Comparison of ENCODE assay signal across 33 cellular contexts in the genomic region with DNA sequence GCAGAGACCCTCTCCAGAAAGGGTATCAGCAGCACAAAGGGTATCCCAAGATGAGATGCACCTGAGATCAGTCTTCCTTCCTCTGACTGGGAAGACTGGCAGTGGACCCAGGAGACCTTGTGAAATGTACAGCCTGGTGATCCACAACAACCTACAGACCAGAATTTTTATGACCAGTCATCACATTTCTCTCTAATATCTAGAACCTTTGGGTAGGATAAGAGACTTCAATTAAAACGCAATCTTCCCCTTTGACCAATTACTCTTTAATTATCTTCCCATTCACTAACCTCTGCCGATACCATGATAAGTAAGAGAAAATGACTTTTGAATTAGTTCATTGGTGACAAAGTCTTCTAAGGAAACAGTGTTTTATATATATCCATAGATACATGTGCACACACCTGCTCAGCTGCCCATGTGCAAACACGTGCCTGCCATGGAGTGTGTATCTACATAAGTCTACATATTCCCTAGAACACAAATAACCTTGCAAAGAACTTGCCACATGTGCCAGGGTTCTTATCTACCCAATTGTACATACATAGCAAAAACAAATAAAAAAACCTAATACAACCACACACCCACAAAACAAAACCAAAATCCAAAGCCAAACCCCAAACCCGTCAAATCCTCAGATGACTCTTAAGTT. TPM values are rescaled to one million over a fixed set of nuclear protein-coding genes. Genes with fewer than 3 reads are reported as not detected.
"Had no signal": no experiment of that assay in that cellular context is flagged by ENCODE, and none has a peak within 500 bp of the region (broad histone marks: within the 10 kb centered on the region; RNA-seq: fewer than 3 reads in every experiment).

No MANE protein-coding gene starts in this region.

- H3K4me2 ChIP-seq: hepatocyte, smooth muscle cell had no signal

- H3K27ac ChIP-seq: heart right ventricle, hepatocyte, left lung, lower lobe of right lung, pancreas, prostate gland, sigmoid colon, suprapubic skin, thoracic aorta, tibial artery, uterus had no signal

- H3K4me3 Mint-ChIP-seq: naive thymus-derived CD8-positive, alpha-beta T cell; nephron; neural crest cell; stimulated activated memory B cell treated with anti-CD40 and anti-IgM and Interleukin-4, amounts not matched to agents 10 μg/mL and 1 μg/mL and 100 μg/mL, for 72 hours; type B pancreatic cell had no signal

- H3K9me3 Mint-ChIP-seq: naive thymus-derived CD8-positive, alpha-beta T cell; nephron; type B pancreatic cell had no signal

- H2AFZ ChIP-seq: hepatocyte had no signal

- FAIRE-seq: kidney, pancreas had no signal

- H3K4me3 ChIP-seq: heart right ventricle, hepatocyte, left lung, lower lobe of right lung, pancreas, prostate gland, sigmoid colon, smooth muscle cell, suprapubic skin, thoracic aorta, tibial artery, uterus had no signal

- ATAC-seq: heart right ventricle; left colon; left lung; lower lobe of right lung; naive thymus-derived CD8-positive, alpha-beta T cell; pancreas; right cardiac atrium; stimulated activated memory B cell treated with anti-CD40 and anti-IgM and Interleukin-4, amounts not matched to agents 10 μg/mL and 1 μg/mL and 100 μg/mL, for 72 hours had no signal

- H3K4me1 ChIP-seq: heart right ventricle, left lung, lower lobe of right lung, pancreas, prostate gland, sigmoid colon, suprapubic skin, tibial artery, uterus had no signal

- H3K4me1 Mint-ChIP-seq: nephron; neural crest cell; stimulated activated memory B cell treated with anti-CD40 and anti-IgM and Interleukin-4, amounts not matched to agents 10 μg/mL and 1 μg/mL and 100 μg/mL, for 72 hours had no signal

- H3K27me3 ChIP-seq: hepatocyte, pancreas, sigmoid colon, suprapubic skin, uterus had no signal

- DNase-seq: heart right ventricle; kidney; left colon; left lung; lower lobe of right lung; mammary epithelial cell; mesenchymal stem cell; naive thymus-derived CD8-positive, alpha-beta T cell; nucleus accumbens; pancreas; posterior cingulate gyrus; retina; right cardiac atrium; sigmoid colon; stimulated activated CD4-positive, alpha-beta T cell treated with anti-CD3 and anti-CD28 coated beads, Interleukin-1b, Interleukin-23, amount 100 ng/mL, for 48 hours; stimulated activated CD4-positive, alpha-beta T cell treated with anti-CD3 and anti-CD28 coated beads, Interleukin-2, amount 100 ng/mL, for 48 hours; stimulated activated CD4-positive, alpha-beta T cell treated with anti-CD3 and anti-CD28 coated beads, Interleukin-4, amount 100 ng/mL, for 4 hours; stimulated activated CD8-positive, alpha-beta memory T cell treated with anti-CD3 and anti-CD28 coated beads, Interleukin-4, amount 100 ng/mL, for 48 hours; stimulated activated naive CD4-positive, alpha-beta T cell treated with Interleukin-2 at 50 U/mL for 16 hours; tibial artery; uterus had no signal

- H3K79me2 ChIP-seq: hepatocyte had no signal

- H3K9me3 ChIP-seq: heart right ventricle, left lung, lower lobe of right lung, pancreas, prostate gland, sigmoid colon, suprapubic skin, thoracic aorta, tibial artery, uterus had no signal

- H3K36me3 Mint-ChIP-seq: naive thymus-derived CD8-positive, alpha-beta T cell; stimulated activated memory B cell treated with anti-CD40 and anti-IgM and Interleukin-4, amounts not matched to agents 10 μg/mL and 1 μg/mL and 100 μg/mL, for 72 hours; type B pancreatic cell had no signal

- H3K36me3 ChIP-seq: heart right ventricle, left lung, lower lobe of right lung, pancreas, prostate gland, sigmoid colon, suprapubic skin, thoracic aorta, tibial artery, uterus had no signal

- H3K27ac Mint-ChIP-seq: naive thymus-derived CD8-positive, alpha-beta T cell; nephron; stimulated activated memory B cell treated with anti-CD40 and anti-IgM and Interleukin-4, amounts not matched to agents 10 μg/mL and 1 μg/mL and 100 μg/mL, for 72 hours; type B pancreatic cell had no signal

RNA-seq across cellular contexts. Expression of gene SLC5A1, which starts 44.2 kb away (rescaled TPM):
- total RNA-seq: naive thymus-derived CD8-positive, alpha-beta T cell; neural crest cell; osteoblast; sigmoid colon; smooth muscle cell; subcutaneous adipose tissue; thoracic aorta; ureter had no signal
- polyA plus RNA-seq: naive thymus-derived CD8-positive, alpha-beta T cell; smooth muscle cell had no signal
